9 cellular contexts compared by ENCODE assay signal in the genomic region with DNA sequence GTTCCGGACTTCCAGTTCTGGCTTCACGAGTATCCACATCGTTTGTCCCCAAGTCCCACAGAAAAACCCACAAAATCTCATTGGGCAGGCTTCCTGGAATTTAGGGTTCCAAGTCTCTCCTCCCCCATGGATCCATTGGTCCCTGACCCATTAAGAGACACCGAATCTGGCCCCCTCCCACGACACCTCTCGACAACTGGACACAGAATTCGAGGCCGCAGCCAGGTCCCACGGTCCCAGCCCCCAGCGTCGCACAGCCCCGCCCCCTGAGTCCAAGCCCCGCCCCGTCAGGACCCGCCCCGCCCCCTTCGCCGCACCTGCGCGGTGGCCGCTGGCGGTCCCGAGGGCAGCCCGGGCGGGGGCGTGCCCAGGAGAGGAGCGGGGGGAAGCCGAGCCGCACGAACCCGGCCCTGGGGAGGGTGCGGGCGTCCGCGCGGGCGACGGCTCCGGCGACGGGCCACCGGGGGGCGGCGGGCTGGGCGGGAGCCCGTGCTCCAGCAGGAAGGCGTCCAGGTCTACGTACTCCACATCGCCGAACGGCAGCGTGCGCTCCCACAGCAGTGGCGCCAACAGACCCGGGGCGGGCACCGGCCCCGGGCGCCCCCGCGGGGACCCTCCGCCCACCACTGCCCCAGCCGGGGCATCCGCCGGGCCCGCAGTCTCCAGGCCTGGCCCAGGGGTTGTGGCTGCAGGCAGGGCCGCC. TPM values are rescaled to one million over a fixed set of nuclear protein-coding genes. Genes with fewer than 3 reads are reported as not detected.
DNase-seq lines count a peak whose midpoint lies in the region; ATAC-seq, FAIRE-seq and TF ChIP-seq lines count a peak whose summit lies in the region.
"Had no signal": no experiment of that assay in that cellular context is flagged by ENCODE, and none has a peak within 500 bp of the region (broad histone marks: within the 10 kb centered on the region; RNA-seq: fewer than 3 reads in every experiment).

No MANE protein-coding gene starts in this region.

- H3K4ac ChIP-seq in trophoblast cell (ENCODE audit: low read depth, low read length) = no peak overlapping the region

- H3K4me2 ChIP-seq in trophoblast cell (ENCODE audit: low read length) = peak overlapping the region; percentile 67

- H3K23ac ChIP-seq in trophoblast cell (ENCODE audit: low read length) = no peak overlapping the region

- H3K4me1 Mint-ChIP-seq in CD4-positive, CD25-positive, alpha-beta regulatory T cell = peaks cover 9 to 69% (median 15%) of the 10 kb centered on the region in 4 donors

- peak overlapping the region; percentile 94 to 96 (median 94) for H3K27ac Mint-ChIP-seq in CD4-positive, CD25-positive, alpha-beta regulatory T cell

- H3K36me3 ChIP-seq in CD4-positive, CD25-positive, alpha-beta regulatory T cell (ENCODE audit: control insufficient read depth, insufficient read depth, low read length) = peaks cover 28% of the 10 kb centered on the region
- H3K36me3 ChIP-seq in trophoblast cell (ENCODE audit: control insufficient read depth in 1 of 2, insufficient read depth in 2 of 2, low read length in 2 of 2) = no peaks in the 10 kb centered on the region

- no peaks in the 10 kb centered on the region for H3K9me3 Mint-ChIP-seq in CD4-positive, CD25-positive, alpha-beta regulatory T cell

- H3K18ac ChIP-seq in trophoblast cell (ENCODE audit: low read length) = peak overlapping the region; percentile 15

- peak overlapping the region; percentile 95 for H3K27ac ChIP-seq in CD4-positive, CD25-positive, alpha-beta regulatory T cell (ENCODE audit: insufficient read depth, low read length, poor library complexity, severe bottlenecking)
- H3K27ac ChIP-seq in RWPE1 (peak overlapping the region; percentile 99), trophoblast cell (ENCODE audit: low read depth, low read length) (no peak overlapping the region)

- peaks cover 10% of the 10 kb centered on the region for H3K36me3 Mint-ChIP-seq in CD4-positive, CD25-positive, alpha-beta regulatory T cell

- H3K4me3 Mint-ChIP-seq in CD4-positive, CD25-positive, alpha-beta regulatory T cell = peak overlapping the region; percentile 94 to 99 (median 97)

- H2BK12ac ChIP-seq in trophoblast cell (ENCODE audit: low read length) = no peak overlapping the region

- H3K79me2 ChIP-seq in trophoblast cell (ENCODE audit: control insufficient read depth, insufficient read depth, low read length, poor library complexity) = no peaks in the 10 kb centered on the region

- no peak overlapping the region for H2BK5ac ChIP-seq in trophoblast cell (ENCODE audit: low read depth, low read length, poor library complexity)

- no peak overlapping the region for H4K91ac ChIP-seq in trophoblast cell (ENCODE audit: low read depth, low read length)

- no peaks in the 10 kb centered on the region for H3K27me3 ChIP-seq in CD4-positive, CD25-positive, alpha-beta regulatory T cell (ENCODE audit: control insufficient read depth, insufficient read depth, low read length)
- peaks cover 15% of the 10 kb centered on the region for H3K27me3 ChIP-seq in trophoblast cell (ENCODE audit: insufficient read depth, low read length)

- WGBS in trophoblast cell (ENCODE audit: extremely low coverage, insufficient coverage, insufficient read length) = no CpG with 5 or more reads among the region's 67 CpGs

- ATAC-seq in CD4-positive, CD25-positive, alpha-beta regulatory T cell (ENCODE audit: low read depth in 2 of 2) = peak in 1 of 2 donors; percentile 3
- peak; percentile 58 for ATAC-seq in Right ventricle myocardium superior (ENCODE audit: poor library complexity)
- no peak for ATAC-seq in HG02642 (IDR thresholded peaks at IDR 0.05; ENCODE audit: poor library complexity, unreplicated experiment)

- H3K4me3 ChIP-seq in CD4-positive, CD25-positive, alpha-beta regulatory T cell (ENCODE audit: low read depth, low read length) = peak overlapping the region; percentile 90
- peak overlapping the region; percentile 47 for H3K4me3 ChIP-seq in HFF-Myc (replicated peaks; ENCODE audit: low read depth, low read length)
- peak overlapping the region; percentile 53 for H3K4me3 ChIP-seq in trophoblast cell (ENCODE audit: low read depth, low read length)

- FAIRE-seq in urothelium cell line (lab: Jason Lieb, UNC) = no peak
- FAIRE-seq: TTC549 had no signal

- TF ChIP-seq CTCF in HFF-Myc (IDR thresholded peaks at IDR 0.05; ENCODE audit: low read depth, low read length, missing control alignments) (no peak), RWPE1 (conservative IDR thresholded peaks at IDR 0.05; ENCODE audit: low read depth) (no peak)

- H3K4me1 ChIP-seq in CD4-positive, CD25-positive, alpha-beta regulatory T cell (ENCODE audit: control insufficient read depth, insufficient read depth, low read length, poor library complexity, severe bottlenecking) = peaks cover 49% of the 10 kb centered on the region
- peaks cover 21 to 40% of the 10 kb centered on the region in 2 experiments for H3K4me1 ChIP-seq in trophoblast cell (ENCODE audit: control insufficient read depth in 1 of 2, insufficient read depth in 2 of 2, low read length in 2 of 2)

- no peak overlapping the region for H2BK120ac ChIP-seq in trophoblast cell (ENCODE audit: insufficient read depth, low read length, poor library complexity)

- POLR2A ChIA-PET in RWPE1 (lab: Yijun Ruan, JAX; ENCODE audit: low non-redundant PET) = no interaction called here

- no peak overlapping the region for H2AK5ac ChIP-seq in trophoblast cell (ENCODE audit: low read length)

- no peaks in the 10 kb centered on the region for H3K9me3 ChIP-seq in CD4-positive, CD25-positive, alpha-beta regulatory T cell (ENCODE audit: control insufficient read depth in 2 of 2, low read length in 2 of 2)
- H3K9me3 ChIP-seq in trophoblast cell (ENCODE audit: insufficient read depth, low read depth, low read length) = peaks cover 3% of the 10 kb centered on the region

- H3K9ac ChIP-seq in trophoblast cell (ENCODE audit: low read length) = no peak overlapping the region

- peak; percentile 70 to 74 (median 72) for DNase-seq in CD4-positive, CD25-positive, alpha-beta regulatory T cell
- no peak for DNase-seq in HFF-Myc (ENCODE audit: extremely low read depth, low read depth)
- DNase-seq in RWPE1 (ENCODE audit: low spot score) = peak; percentile 66
- DNase-seq in activated naive CD4-positive, alpha-beta T cell treated with Interleukin-2 at 50 U/mL for 16 hours = peak; percentile 71
- DNase-seq in Right ventricle myocardium superior = peak; percentile 79
- peak; percentile 43 to 68 for DNase-seq in trophoblast cell
- DNase-seq in urothelium cell line (ENCODE audit: low spot score) = peak; percentile 84

- H4K12ac ChIP-seq in trophoblast cell (ENCODE audit: low read depth, low read length) = no peak overlapping the region

- CTCF ChIA-PET in RWPE1 (lab: Yijun Ruan, JAX) = no interaction called here

- H3K27me3 Mint-ChIP-seq in CD4-positive, CD25-positive, alpha-beta regulatory T cell = no peaks in the 10 kb centered on the region

- peaks cover 4% of the 10 kb centered on the region for H3K79me1 ChIP-seq in trophoblast cell (ENCODE audit: low read length)

- intact Hi-C loops in Right ventricle myocardium superior (cut with DNase I) = no loop called here

- peak overlapping the region; percentile 32 for H4K8ac ChIP-seq in trophoblast cell (ENCODE audit: low read depth, low read length)

- no peak overlapping the region for H3K14ac ChIP-seq in trophoblast cell (ENCODE audit: low read length)

- peak overlapping the region; percentile 62 for H2AFZ ChIP-seq in trophoblast cell (ENCODE audit: insufficient read depth, low read length, poor library complexity)

RNA-seq across cellular contexts. Expression of a gene that starts 1.8 kb away (rescaled TPM):
- 37.7 TPM for total RNA-seq in CD4-positive, CD25-positive, alpha-beta regulatory T cell
- 10 to 100 TPM; 71.2 to 96.6 (median 85.8) TPM for polyA plus RNA-seq in CD4-positive, CD25-positive, alpha-beta regulatory T cell
- 14.5 TPM for total RNA-seq in Right ventricle myocardium superior
- 0.90 and 0.94 TPM in 2 replicates for polyA plus RNA-seq in trophoblast cell (2013)

RNA-seq across cellular contexts. Expression of a gene that starts 10.6 kb away (rescaled TPM):
- total RNA-seq in CD4-positive, CD25-positive, alpha-beta regulatory T cell = 10.4 TPM
- polyA plus RNA-seq in CD4-positive, CD25-positive, alpha-beta regulatory T cell = 1 to 10 TPM; 4.1 to 6.3 (median 5.2) TPM
- total RNA-seq in Right ventricle myocardium superior = 7.5 TPM
- 7.2 TPM in 2 replicates for polyA plus RNA-seq in trophoblast cell (2013)

RNA-seq across cellular contexts. Expression of a gene that starts 16.1 kb away (rescaled TPM):
- 13.0 TPM for total RNA-seq in CD4-positive, CD25-positive, alpha-beta regulatory T cell
- polyA plus RNA-seq in CD4-positive, CD25-positive, alpha-beta regulatory T cell = 1 to 10 TPM; 4.8 to 8.4 (median 7.5) TPM
- 7.6 TPM for total RNA-seq in Right ventricle myocardium superior
- polyA plus RNA-seq in trophoblast cell (2013) = 14.1 and 14.9 TPM in 2 replicates

RNA-seq across cellular contexts. Expression of a gene that starts 16.4 kb away (rescaled TPM):
- total RNA-seq in CD4-positive, CD25-positive, alpha-beta regulatory T cell = 1,690 TPM
- polyA plus RNA-seq in CD4-positive, CD25-positive, alpha-beta regulatory T cell = 1,000 to 10,000 TPM; 1,618 to 2,428 (median 2,131) TPM
- 526 TPM for total RNA-seq in Right ventricle myocardium superior
- 1,727 and 1,729 TPM in 2 replicates for polyA plus RNA-seq in trophoblast cell (2013)

RNA-seq across cellular contexts. Expression of a gene that starts 20.5 kb away (rescaled TPM):
- 0.76 TPM for total RNA-seq in CD4-positive, CD25-positive, alpha-beta regulatory T cell
- polyA plus RNA-seq in CD4-positive, CD25-positive, alpha-beta regulatory T cell = under 1 TPM in 1 of 4 donors, not detected in 3; 0.31 TPM
- total RNA-seq in Right ventricle myocardium superior = not detected
- 0.07 TPM in 2 replicates for polyA plus RNA-seq in trophoblast cell (2013)
